26 cellular contexts compared by ENCODE assay signal in genomic region chr22:23047742-23048141, GRCh38.
"Had no signal": no experiment of that assay in that cellular context is flagged by ENCODE, and none has a peak within 500 bp of the region (broad histone marks: within the 10 kb centered on the region; RNA-seq: fewer than 3 reads in every experiment).

No MANE protein-coding gene starts in this region.

- H3K27me3 ChIP-seq: dorsolateral prefrontal cortex, ovary had no signal

- H3K27ac Mint-ChIP-seq: activated B cell treated with CpG ODN at 0.5 μM for 24 hours; activated CD8-positive, alpha-beta T cell treated with anti-CD3 and anti-CD28 coated beads for 36 hours; activated naive CD4-positive, alpha-beta T cell treated with anti-CD3 and anti-CD28 coated beads, Interleukin-2, amount 50 U/mL, for 72 hours; activated T-cell treated with anti-CD3 and anti-CD28 coated beads, Interleukin-2, amount 50 U/mL, for 72 hours; nephron; stimulated activated naive B cell treated with anti-CD40 and anti-IgM and Interleukin-4, amounts not matched to agents 10 μg/mL and 1 μg/mL and 100 μg/mL, for 72 hours; T-helper 2 cell treated with Interferon-gamma antibody and Interleukin-4, amounts not matched to agents 5 μg/mL and 100 μg/mL, for 36 hours had no signal

- DNase-seq: activated B cell treated with CpG ODN at 0.5 μM for 24 hours; activated CD4-positive, alpha-beta T cell treated with anti-CD3 and anti-CD28 coated beads, Interleukin-2, amount 50 U/mL, for 1 hour; activated CD8-positive, alpha-beta T cell treated with anti-CD3 and anti-CD28 coated beads for 36 hours; activated naive CD4-positive, alpha-beta T cell; activated T-cell treated with anti-CD3 and anti-CD28 coated beads for 4 hours; activated T-cell treated with anti-CD3 and anti-CD28 coated beads, Interleukin-2, amount 50 U/mL, for 72 hours; cerebellar nuclear complex; effector memory CD4-positive, alpha-beta T cell; gastrocnemius medialis; glutamatergic neuron; hippocampal formation; ovary; retina; stimulated activated CD4-positive, alpha-beta T cell treated with anti-CD3 and anti-CD28 coated beads, Interleukin-1b, Interleukin-23, amount 100 ng/mL, for 48 hours; stimulated activated naive B cell treated with anti-CD40 and anti-IgM and Interleukin-4, amounts not matched to agents 10 μg/mL and 1 μg/mL and 100 μg/mL, for 72 hours; T-helper 1 cell had no signal

- H3K36me3 ChIP-seq: gastrocnemius medialis, ovary, prostate gland, tibial nerve had no signal

- H3K4me1 Mint-ChIP-seq: nephron had no signal

- H3K4me2 ChIP-seq: smooth muscle cell had no signal

- ATAC-seq: activated CD8-positive, alpha-beta T cell treated with anti-CD3 and anti-CD28 coated beads for 36 hours; activated naive CD4-positive, alpha-beta T cell treated with anti-CD3 and anti-CD28 coated beads, Interleukin-2, amount 50 U/mL, for 72 hours; activated T-cell treated with anti-CD3 and anti-CD28 coated beads, Interleukin-2, amount 50 U/mL, for 72 hours; gastrocnemius medialis; left lobe of liver; stimulated activated naive B cell treated with anti-CD40 and anti-IgM and Interleukin-4, amounts not matched to agents 10 μg/mL and 1 μg/mL and 100 μg/mL, for 72 hours had no signal

- H3K4me3 Mint-ChIP-seq: activated B cell treated with CpG ODN at 0.5 μM for 24 hours; activated CD8-positive, alpha-beta T cell treated with anti-CD3 and anti-CD28 coated beads for 36 hours; activated T-cell treated with anti-CD3 and anti-CD28 coated beads, Interleukin-2, amount 50 U/mL, for 72 hours; nephron; stimulated activated naive B cell treated with anti-CD40 and anti-IgM and Interleukin-4, amounts not matched to agents 10 μg/mL and 1 μg/mL and 100 μg/mL, for 72 hours; T-helper 2 cell treated with Interferon-gamma antibody and Interleukin-4, amounts not matched to agents 5 μg/mL and 100 μg/mL, for 36 hours had no signal

- H3K9me3 ChIP-seq: gastrocnemius medialis, ovary, prostate gland had no signal

- H3K27ac ChIP-seq: coronary artery, dorsolateral prefrontal cortex, ovary, prostate gland, tibial nerve had no signal

- H3K4me3 ChIP-seq: coronary artery, dorsolateral prefrontal cortex, gastrocnemius medialis, lung, ovary, prostate gland, smooth muscle cell, tibial nerve had no signal

- H3K9me3 Mint-ChIP-seq: activated B cell treated with CpG ODN at 0.5 μM for 24 hours had no signal

- H3K4me1 ChIP-seq: gastrocnemius medialis, prostate gland, tibial nerve had no signal

- H3K27me3 Mint-ChIP-seq: activated B cell treated with CpG ODN at 0.5 μM for 24 hours; stimulated activated naive B cell treated with anti-CD40 and anti-IgM and Interleukin-4, amounts not matched to agents 10 μg/mL and 1 μg/mL and 100 μg/mL, for 72 hours had no signal
